In the genomic region with DNA sequence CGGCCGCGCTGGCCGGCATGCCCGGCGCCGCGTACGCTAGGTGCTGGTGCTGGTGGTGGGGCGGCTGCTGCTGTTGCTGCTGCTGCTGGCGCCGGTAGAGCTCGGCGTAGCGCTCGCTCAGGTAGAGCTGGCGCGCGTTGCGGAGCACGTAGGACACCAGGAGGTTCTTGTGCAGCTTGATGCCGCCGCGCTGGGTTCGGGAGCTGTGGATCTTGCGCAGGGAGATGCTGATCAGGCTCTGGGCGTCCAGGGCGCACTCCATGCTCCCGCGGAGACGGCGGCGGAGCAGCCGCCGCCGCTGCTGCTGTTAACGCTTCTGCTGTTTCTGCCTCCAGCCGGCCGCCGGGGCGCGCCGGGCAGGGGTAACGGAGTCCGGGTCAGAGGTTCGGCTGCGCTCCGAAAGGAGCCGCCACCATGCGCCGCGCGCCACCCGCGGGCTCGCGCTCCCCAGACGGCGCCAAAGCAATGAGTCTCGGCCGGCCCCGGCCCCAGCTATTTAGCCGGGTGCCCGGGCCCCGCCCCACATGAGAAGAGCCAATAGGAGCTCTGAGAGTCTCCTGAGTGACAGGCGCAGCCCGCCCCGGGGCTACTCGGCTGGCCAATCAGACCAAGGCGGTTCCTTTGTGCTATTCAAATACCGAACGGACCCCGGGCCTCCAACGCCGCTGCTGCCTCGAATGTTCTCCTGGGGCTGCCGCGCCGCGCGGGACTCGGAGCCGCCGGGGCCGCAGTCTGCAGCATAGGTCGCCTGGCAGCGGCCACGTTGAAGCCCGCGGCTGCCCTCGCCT, we compare ENCODE assay signal across 8 cellular contexts. TPM values are rescaled to one million over a fixed set of nuclear protein-coding genes. Genes with fewer than 3 reads are reported as not detected.
A peak's percentile ranks its signal among the peaks of the same experiment; 100 is the strongest.
DNase-seq lines count a peak whose midpoint lies in the region; ATAC-seq and TF ChIP-seq lines count a peak whose summit lies in the region.

A gene (minus strand): TSS at position 471 of the 788 bp plus-strand sequence. CDS start 209 bp downstream, at position 262.

- BruUV-seq in PC-3 (replicated peaks; lab: Mats Ljungman, UMichigan): no TSS peak

- peak within 1 kb of the TSS; percentile 99 for H3K4me2 ChIP-seq in PC-3 (ENCODE audit: low read length)

- peak within 1 kb of the TSS; percentile 87 to 98 (median 96) for H3K4me3 Mint-ChIP-seq in IgD-negative memory B cell
- H3K4me3 Mint-ChIP-seq in activated T-cell treated with anti-CD3 and anti-CD28 coated beads, Interleukin-2, amount 50 U/mL, for 24 hours: peak within 1 kb of the TSS; percentile 86

- peak within 1 kb of the TSS; percentile 90 for H3K4me3 ChIP-seq in PC-3 (ENCODE audit: low read length)
- peak within 1 kb of the TSS; percentile 77 to 86 for H3K4me3 ChIP-seq in esophagus (ENCODE audit: low read depth in 1 of 2, low read length in 2 of 2)
- H3K4me3 ChIP-seq in muscle layer of colon (ENCODE audit: low read depth in 1 of 2, low read length in 2 of 2): peak within 1 kb of the TSS; percentile 85 to 99

- no peak for TF ChIP-seq CTCF in PC-3 (conservative IDR thresholded peaks at IDR 0.05; ENCODE audit: low read depth, low read length)

- H3K27me3 ChIP-seq in PC-3 (ENCODE audit: low read length) (no peaks in the 10 kb centered on the region), esophagus (ENCODE audit: control insufficient read depth in 1 of 2, insufficient read depth in 2 of 2, low read length in 2 of 2) (no peaks in the 10 kb centered on the region), muscle layer of colon (ENCODE audit: control insufficient read depth in 1 of 2, insufficient read depth in 2 of 2, low read length in 2 of 2) (no peaks in the 10 kb centered on the region)

- ATAC-seq in GM21576 (IDR thresholded peaks at IDR 0.05; ENCODE audit: unreplicated experiment): peak; percentile 66
- peak; percentile 69 for ATAC-seq in PC-3

- H3F3A ChIP-seq in PC-3 (ENCODE audit: low read length, unreplicated experiment): no peaks in the 10 kb centered on the region

- peaks cover 22% of the 10 kb centered on the region for H3K79me2 ChIP-seq in PC-3 (ENCODE audit: low read length)

- 1% methylated on average over 80 to 91 of the region's 91 CpGs for WGBS in esophagus, 2 donors

- intact Hi-C loops in PC-3 (cut with micrococcal nuclease): loop anchor here (2.0 to 10.0 kb wide), 3 partner anchors 157 to 434 kb away; no protein-coding TSS in a partner anchor

- peak; percentile 86 for DNase-seq in DMS114 treated with DMSO at 0.1 percent for 48 hours (lab: John Stamatoyannopoulos, UW; ENCODE audit: unreplicated experiment)
- peak; percentile 92 for DNase-seq in PC-3
- DNase-seq in activated T-cell treated with anti-CD3 and anti-CD28 coated beads, Interleukin-2, amount 50 U/mL, for 24 hours: peak; percentile 96
- peak; percentile 94 for DNase-seq in stimulated activated CD8-positive, alpha-beta memory T cell treated with anti-CD3 and anti-CD28 coated beads, Interleukin-4, amount 100 ng/mL, for 48 hours

- no peaks in the 10 kb centered on the region for H3K9me3 Mint-ChIP-seq in IgD-negative memory B cell
- H3K9me3 Mint-ChIP-seq in activated T-cell treated with anti-CD3 and anti-CD28 coated beads, Interleukin-2, amount 50 U/mL, for 24 hours: no peaks in the 10 kb centered on the region

- CTCF ChIA-PET in PC-3 (lab: Charles Lee): interaction anchor here (0.5 to 0.6 kb wide), 2 partner anchors 60 to 317 kb away, joined by 3 read pairs; no protein-coding TSS in a partner anchor

- H3K36me3 Mint-ChIP-seq in IgD-negative memory B cell: no peaks in the 10 kb centered on the region
- no peaks in the 10 kb centered on the region for H3K36me3 Mint-ChIP-seq in activated T-cell treated with anti-CD3 and anti-CD28 coated beads, Interleukin-2, amount 50 U/mL, for 24 hours (ENCODE audit: low read depth)

- H3K4me1 ChIP-seq in PC-3 (ENCODE audit: insufficient read depth, low read length): peaks cover 18% of the 10 kb centered on the region
- H3K4me1 ChIP-seq in esophagus (ENCODE audit: control insufficient read depth in 2 of 2, insufficient read depth in 2 of 2, low read length in 1 of 2): peaks cover 0 to 12% of the 10 kb centered on the region in 2 donors
- peaks cover 17% of the 10 kb centered on the region for H3K4me1 ChIP-seq in muscle layer of colon (ENCODE audit: insufficient read depth, low read length)

- POLR2A ChIA-PET in PC-3 (lab: Charles Lee; ENCODE audit: unreplicated experiment): interaction anchor here (0.6 to 0.7 kb wide), 7 partner anchors 9 to 513 kb away, joined by 3 to 6 read pairs (median 4); no protein-coding TSS in a partner anchor

- H3K27me3 Mint-ChIP-seq in IgD-negative memory B cell: peaks cover 6% of the 10 kb centered on the region
- H3K27me3 Mint-ChIP-seq in activated T-cell treated with anti-CD3 and anti-CD28 coated beads, Interleukin-2, amount 50 U/mL, for 24 hours: peaks cover 8% of the 10 kb centered on the region

- H3K4me1 Mint-ChIP-seq in IgD-negative memory B cell: peaks cover 3 to 7% (median 5%) of the 10 kb centered on the region in 3 donors
- peaks cover 12% of the 10 kb centered on the region for H3K4me1 Mint-ChIP-seq in activated T-cell treated with anti-CD3 and anti-CD28 coated beads, Interleukin-2, amount 50 U/mL, for 24 hours (ENCODE audit: low read depth)

- H3K9ac ChIP-seq in PC-3 (ENCODE audit: low read length) (peak within 1 kb of the TSS; percentile 87; the same call in 1 of the 2 replicates), muscle layer of colon (ENCODE audit: low read length) (peak within 1 kb of the TSS; percentile 68)

- peak within 1 kb of the TSS; percentile 71 for H2AFZ ChIP-seq in PC-3 (ENCODE audit: low read length)

- no peaks in the 10 kb centered on the region for H4K20me1 ChIP-seq in PC-3 (ENCODE audit: low read length)

- H3K36me3 ChIP-seq in PC-3 (ENCODE audit: low read depth, low read length) (no peaks in the 10 kb centered on the region), esophagus (ENCODE audit: control insufficient read depth in 2 of 2, insufficient read depth in 2 of 2, low read length in 1 of 2) (no peaks in the 10 kb centered on the region), muscle layer of colon (ENCODE audit: insufficient read depth, low read length) (no peaks in the 10 kb centered on the region)

- H3K27ac ChIP-seq in PC-3 (ENCODE audit: low read length) (no peak within 1 kb of the TSS), esophagus (ENCODE audit: low read depth in 2 of 2, low read length in 1 of 2) (peak within 1 kb of the TSS; percentile 99), muscle layer of colon (ENCODE audit: low read depth, low read length) (peak within 1 kb of the TSS; percentile 99)

- H3K27ac Mint-ChIP-seq in IgD-negative memory B cell: peak within 1 kb of the TSS; percentile 39 to 92 (median 87)
- H3K27ac Mint-ChIP-seq in activated T-cell treated with anti-CD3 and anti-CD28 coated beads, Interleukin-2, amount 50 U/mL, for 24 hours: peak within 1 kb of the TSS; percentile 50

- H3K9me3 ChIP-seq in PC-3 (ENCODE audit: low read length) (no peaks in the 10 kb centered on the region), esophagus (ENCODE audit: control insufficient read depth in 2 of 2, insufficient read depth in 1 of 2, low read depth in 1 of 2, low read length in 1 of 2) (no peaks in the 10 kb centered on the region), muscle layer of colon (ENCODE audit: low read length) (no peaks in the 10 kb centered on the region)

- no peaks in the 10 kb centered on the region for H3K9me2 ChIP-seq in PC-3 (replicated peaks; ENCODE audit: low read length)

RNA-seq across cellular contexts. Expression of the gene that starts here (rescaled TPM):
- not detected for polyA plus RNA-seq in IgD-negative memory B cell
- total RNA-seq in PC-3 (2014; rRNA removed): 42.8 and 46.1 TPM in 2 replicates
- polyA plus RNA-seq in esophagus: 1 to 10 TPM; 5.4 to 8.4 TPM
